1 cellular context compared by ENCODE assay signal in the genomic region with DNA sequence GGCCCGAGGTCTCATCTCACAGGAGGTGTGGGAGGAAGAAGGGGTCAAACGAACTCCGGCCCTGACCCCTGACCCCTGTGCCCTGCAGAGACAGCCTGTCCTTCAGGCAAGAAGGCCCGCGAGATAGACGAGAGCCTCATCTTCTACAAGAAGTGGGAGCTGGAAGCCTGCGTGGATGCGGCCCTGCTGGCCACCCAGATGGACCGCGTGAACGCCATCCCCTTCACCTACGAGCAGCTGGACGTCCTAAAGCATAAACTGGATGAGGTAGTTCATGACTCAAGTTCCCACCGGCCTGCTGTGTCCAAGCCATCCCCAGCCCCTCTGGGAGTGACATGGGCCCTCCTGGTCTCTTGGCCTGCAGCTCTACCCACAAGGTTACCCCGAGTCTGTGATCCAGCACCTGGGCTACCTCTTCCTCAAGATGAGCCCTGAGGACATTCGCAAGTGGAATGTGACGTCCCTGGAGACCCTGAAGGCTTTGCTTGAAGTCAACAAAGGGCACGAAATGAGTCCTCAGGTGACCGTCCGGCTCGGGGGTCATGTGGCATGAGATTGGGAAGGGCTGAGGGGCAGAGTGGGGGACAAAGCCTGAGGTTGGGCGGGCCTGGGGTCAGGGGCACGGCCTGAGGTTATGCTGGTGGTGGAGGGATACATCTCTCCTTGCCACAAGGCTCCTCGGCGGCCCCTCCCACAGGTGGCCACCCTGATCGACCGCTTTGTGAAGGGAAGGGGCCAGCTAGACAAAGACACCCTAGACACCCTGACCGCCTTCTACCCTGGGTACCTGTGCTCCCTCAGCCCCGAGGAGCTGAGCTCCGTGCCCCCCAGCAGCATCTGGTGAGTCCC.
TF ChIP-seq lines count a peak whose summit lies in the region.

No MANE protein-coding gene starts in this region.

TF ChIP-seq in K562, 482 proteins besides CTCF, POLR2A, EP300 and RAD21:
- no peak for TF ChIP-seq PRMT5 (CRISPR knock-in tag; IDR thresholded peaks at IDR 0.05)
- TF ChIP-seq MCM3 (IDR thresholded peaks at IDR 0.05) = no peak
- peak; percentile 20 for TF ChIP-seq TBP (optimal IDR thresholded peaks at IDR 0.05; ENCODE audit: low read depth, low read length)
- peak; percentile 13; the same call in 1 of the 2 replicates for TF ChIP-seq TFAP4 (CRISPR knock-in tag; IDR thresholded peaks at IDR 0.05; ENCODE audit: borderline replicate concordance)
TF ChIP-seq in K562: peak in this region for 2.
